Comparison of ENCODE assay signal across 16 cellular contexts in genomic region chr9:15373201-15373530, GRCh38. TPM values are rescaled to one million over a fixed set of nuclear protein-coding genes. Genes with fewer than 3 reads are reported as not detected.
DNase-seq lines count a peak whose midpoint lies in the region; ATAC-seq and TF ChIP-seq lines count a peak whose summit lies in the region.
"Had no signal": no experiment of that assay in that cellular context is flagged by ENCODE, and none has a peak within 500 bp of the region (broad histone marks: within the 10 kb centered on the region; RNA-seq: fewer than 3 reads in every experiment).

No MANE protein-coding gene starts in this region.

- H3K79me1 ChIP-seq in IMR-90 (ENCODE audit: low read depth in 1 of 2, low read length in 2 of 2): no peaks in the 10 kb centered on the region

- H3K4me1 ChIP-seq in IMR-90 (ENCODE audit: control insufficient read depth, insufficient read depth, low read length): peaks cover 16% of the 10 kb centered on the region
- H3K4me1 ChIP-seq in fibroblast of lung (ENCODE audit: control insufficient read depth, extremely low read depth, insufficient read depth, low read length): peaks cover 3% of the 10 kb centered on the region
- H3K4me1 ChIP-seq in GM23338 (ENCODE audit: insufficient read depth): no peaks in the 10 kb centered on the region
- H3K4me1 ChIP-seq: HAP-1, prostate gland had no signal

- H3K14ac ChIP-seq in IMR-90 (replicated peaks; ENCODE audit: low read depth, low read length): no peak overlapping the region

- BruUV-seq in IMR-90 (replicated peaks; lab: Mats Ljungman, UMichigan): no TSS peak

- TF ChIP-seq CTCF in AG04450 (IDR thresholded peaks at IDR 0.05; ENCODE audit: low read depth, low read length): no peak
- no peak for TF ChIP-seq CTCF in IMR-90 (conservative IDR thresholded peaks at IDR 0.05; ENCODE audit: low read depth, low read length)
- no peak for TF ChIP-seq CTCF in fibroblast of lung (conservative IDR thresholded peaks at IDR 0.05 in 1 of 2, IDR thresholded peaks at IDR 0.05 in 1 of 2; ENCODE audit: low read depth in 1 of 2, low read length in 2 of 2)
- TF ChIP-seq CTCF in nephron progenitor cell (IDR thresholded peaks at IDR 0.05): no peak
- TF ChIP-seq CTCF in GM23338 (conservative IDR thresholded peaks at IDR 0.05; ENCODE audit: low read depth in 2 of 2): no peak

- H3K36me3 Mint-ChIP-seq in nephron progenitor cell (ENCODE audit: low read depth): peaks cover 14% of the 10 kb centered on the region
- no peaks in the 10 kb centered on the region; the same call in 2 of the 3 replicates for H3K36me3 Mint-ChIP-seq in GM23338 (ENCODE audit: low read depth)

- no peaks in the 10 kb centered on the region for H3K79me2 ChIP-seq in fibroblast of lung (ENCODE audit: control insufficient read depth, insufficient read depth, low read length)
- no peaks in the 10 kb centered on the region for H3K79me2 ChIP-seq in GM23338 (replicated peaks; ENCODE audit: insufficient read depth)

- peak overlapping the region; percentile 35; the same call in 1 of the 2 replicates for H3K4me2 ChIP-seq in IMR-90 (ENCODE audit: low read depth, low read length)
- H3K4me2 ChIP-seq in fibroblast of lung (ENCODE audit: extremely low read depth, insufficient read depth, low read length): no peak overlapping the region
- H3K4me2 ChIP-seq in GM23338: no peak overlapping the region

- peak overlapping the region; percentile 98 for H2BK5ac ChIP-seq in IMR-90 (ENCODE audit: low read depth, low read length, poor library complexity, severe bottlenecking)

- H3K36me3 ChIP-seq in IMR-90 (ENCODE audit: control insufficient read depth, insufficient read depth, low read length) (no peaks in the 10 kb centered on the region), fibroblast of lung (ENCODE audit: control insufficient read depth, insufficient read depth, low read length) (no peaks in the 10 kb centered on the region), GM23338 (ENCODE audit: insufficient read depth) (no peaks in the 10 kb centered on the region)
- H3K36me3 ChIP-seq: HAP-1, prostate gland had no signal

- H3K4me3 ChIP-seq in AG04450 (ENCODE audit: low read depth, low read length) (no peak overlapping the region), IMR-90 (ENCODE audit: insufficient read depth, low read depth, low read length) (no peak overlapping the region), fibroblast of lung (replicated peaks in 1 of 4; ENCODE audit: control extremely low read depth in 1 of 4, insufficient read depth in 1 of 4, low read depth in 3 of 4, low read length in 4 of 4) (no peak overlapping the region), GM23338 (no peak overlapping the region)
- H3K4me3 ChIP-seq: HAP-1, prostate gland had no signal

- peak; percentile 92 for DNase-seq in AG04450 (ENCODE audit: low read depth, low spot score)
- DNase-seq in IMR-90: peak; percentile 94
- peak; percentile 79 to 96 for DNase-seq in fibroblast of lung (ENCODE audit: low read depth in 2 of 2)
- no peak for DNase-seq in nephron progenitor cell
- DNase-seq in hypothalamus (lab: John Stamatoyannopoulos, UW): no peak
- no peak for DNase-seq in SHP77 (lab: John Stamatoyannopoulos, UW)
- DNase-seq in GM23338 (ENCODE audit: low spot score): no peak
- DNase-seq: activated naive CD4-positive, alpha-beta T cell; AML-193; head of caudate nucleus; NCI-H1048; NCI-H2171 treated with DMSO at 0.1 percent for 48 hours; T-helper 17 cell had no signal

- H4K91ac ChIP-seq in IMR-90 (ENCODE audit: insufficient read depth, low read depth, low read length): peak overlapping the region; percentile 89; the same call in 1 of the 2 replicates

- H3K9ac ChIP-seq in IMR-90 (ENCODE audit: low read depth, low read length) (peak overlapping the region; percentile 79; the same call in 1 of the 2 replicates), fibroblast of lung (ENCODE audit: insufficient read depth, low read length) (no peak overlapping the region)

- dilution Hi-C loops in IMR-90 (cut with HindIII; ENCODE audit: low sequenced_read_pairs, unreplicated experiment): no loop called here

- no peak for TF ChIP-seq RAD21 in IMR-90 (IDR thresholded peaks at IDR 0.05; ENCODE audit: low read length)

- intact Hi-C loops in IMR-90 (cut with micrococcal nuclease): loop anchor here (1.0 to 2.0 kb wide), 2 partner anchors 50 to 66 kb away; partner anchors contain the start of genes SNAPC3 and TTC39B

- H4K20me1 ChIP-seq in IMR-90 (ENCODE audit: insufficient read depth, low read length) (no peaks in the 10 kb centered on the region), fibroblast of lung (ENCODE audit: control insufficient read depth, extremely low read depth, insufficient read depth, low read length) (no peaks in the 10 kb centered on the region), GM23338 (replicated peaks; ENCODE audit: insufficient read depth) (no peaks in the 10 kb centered on the region)

- no peak for TF ChIP-seq POLR2A in IMR-90 (IDR thresholded peaks at IDR 0.05; ENCODE audit: low read depth, low read length)

- H2AK5ac ChIP-seq in IMR-90 (ENCODE audit: low read depth, low read length): peak overlapping the region; percentile 81; the same call in 1 of the 2 replicates

- H3K9me2 ChIP-seq in GM23338 (ENCODE audit: insufficient read depth): 0 out of 2 replicates have a peak, but pooled peaks cover 3% of the 10 kb centered on the region

- CTCF ChIA-PET in AG04450 (lab: Charles Lee): interaction anchor here (0.6 kb wide), 1 partner anchor 146 kb away, joined by 4 read pairs; no protein-coding TSS in a partner anchor
- CTCF ChIA-PET in IMR-90 (lab: Yijun Ruan, JAX): interaction anchor here (0.7 to 1.0 kb wide), 3 partner anchors 11 to 16 kb away, joined by 3 read pairs; no protein-coding TSS in a partner anchor

- H3K9me3 Mint-ChIP-seq in nephron progenitor cell: peaks cover 25% of the 10 kb centered on the region
- peaks cover 6% of the 10 kb centered on the region; the same call in 1 of the 3 replicates for H3K9me3 Mint-ChIP-seq in GM23338

- peaks cover 11% of the 10 kb centered on the region for H3K9me1 ChIP-seq in IMR-90 (ENCODE audit: insufficient read depth, low read length)

- peak overlapping the region; percentile 70 for H2BK20ac ChIP-seq in IMR-90 (ENCODE audit: low read depth, low read length)

- peak overlapping the region; percentile 96 for H3K18ac ChIP-seq in IMR-90 (ENCODE audit: low read depth, low read length)

- H2AFZ ChIP-seq in IMR-90 (replicated peaks; ENCODE audit: low read length, poor library complexity) (no peak overlapping the region), fibroblast of lung (ENCODE audit: low read length) (no peak overlapping the region), GM23338 (no peak overlapping the region)

- peaks cover 5% of the 10 kb centered on the region for H3K4me1 Mint-ChIP-seq in nephron progenitor cell
- peaks cover 10% of the 10 kb centered on the region for H3K4me1 Mint-ChIP-seq in GM23338
- H3K4me1 Mint-ChIP-seq: T-helper 17 cell had no signal

- H3K27me3 Mint-ChIP-seq in nephron progenitor cell (ENCODE audit: low read depth, poor library complexity) (peaks cover 6% of the 10 kb centered on the region), GM23338 (ENCODE audit: insufficient read depth, low read depth, poor library complexity) (peaks cover 9% of the 10 kb centered on the region)

- peak overlapping the region; percentile 86; the same call in 1 of the 2 replicates for H4K5ac ChIP-seq in IMR-90 (ENCODE audit: low read depth, low read length)

- POLR2A ChIA-PET in AG04450 (lab: Yijun Ruan, JAX): interaction anchor here (1.9 kb wide), 1 partner anchor 66 kb away, joined by 5 read pairs; the partner anchor contains the start of gene TTC39B
- POLR2A ChIA-PET in IMR-90 (lab: Charles Lee; ENCODE audit: unreplicated experiment): interaction anchor here (0.6 kb wide), 1 partner anchor 131 kb away, joined by 7 read pairs; no protein-coding TSS in a partner anchor

- H4K8ac ChIP-seq in IMR-90 (ENCODE audit: low read depth in 2 of 2, low read length in 2 of 2): peak overlapping the region; percentile 96 to 98

- peak overlapping the region; percentile 96 for H2BK120ac ChIP-seq in IMR-90 (ENCODE audit: low read depth, low read length)

- H3K27me3 ChIP-seq in AG04450 (ENCODE audit: control insufficient read depth, insufficient read depth, low read length) (no peaks in the 10 kb centered on the region), IMR-90 (ENCODE audit: control insufficient read depth, insufficient read depth, low read length) (no peaks in the 10 kb centered on the region), fibroblast of lung (ENCODE audit: control insufficient read depth, insufficient read depth, low read length) (no peaks in the 10 kb centered on the region), GM23338 (ENCODE audit: insufficient read depth) (no peaks in the 10 kb centered on the region)

- peak overlapping the region; percentile 99 for H2BK15ac ChIP-seq in IMR-90 (ENCODE audit: low read depth, low read length)

- in situ Hi-C loops in IMR-90 (cut with MboI; ENCODE audit: low sequenced_read_pairs): no loop called here

- H3F3A ChIP-seq in GM23338 (replicated peaks; ENCODE audit: low read depth): no peaks in the 10 kb centered on the region

- H3K27ac Mint-ChIP-seq in nephron progenitor cell: peak overlapping the region; percentile 56
- H3K27ac Mint-ChIP-seq in GM23338: no peak overlapping the region
- H3K27ac Mint-ChIP-seq: T-helper 17 cell had no signal

- H3K9me3 ChIP-seq in AG04450 (ENCODE audit: control insufficient read depth, insufficient read depth, low read length) (peaks cover 4% of the 10 kb centered on the region), IMR-90 (ENCODE audit: control insufficient read depth, insufficient read depth, low read length) (no peaks in the 10 kb centered on the region), fibroblast of lung (ENCODE audit: control insufficient read depth, insufficient read depth, low read depth, low read length) (no peaks in the 10 kb centered on the region)
- H3K9me3 ChIP-seq: HAP-1, prostate gland had no signal

- no peak overlapping the region for H2AK9ac ChIP-seq in IMR-90 (replicated peaks; ENCODE audit: low read depth, low read length, poor library complexity)

- peak; percentile 85 for ATAC-seq in IMR-90 (ENCODE audit: low read depth)
- no peak for ATAC-seq in GM18873 (IDR thresholded peaks at IDR 0.05; ENCODE audit: low FRiP score, unreplicated experiment)
- no peak for ATAC-seq in GM23338
- ATAC-seq: T-helper 17 cell had no signal

- no peak overlapping the region for H3K23ac ChIP-seq in IMR-90 (ENCODE audit: low read depth, low read length)

- peak overlapping the region; percentile 56; the same call in 1 of the 2 replicates for H3K4ac ChIP-seq in IMR-90 (ENCODE audit: low read depth, low read length)

- peak overlapping the region; percentile 89; the same call in 1 of the 2 replicates for H3K56ac ChIP-seq in IMR-90 (ENCODE audit: extremely low read depth, insufficient read depth, low read length)

- H3K4me3 Mint-ChIP-seq in nephron progenitor cell: no peak overlapping the region
- no peak overlapping the region for H3K4me3 Mint-ChIP-seq in GM23338
- H3K4me3 Mint-ChIP-seq: T-helper 17 cell had no signal

- peak overlapping the region; percentile 88 for H3K27ac ChIP-seq in AG04450 (ENCODE audit: low read depth, low read length)
- H3K27ac ChIP-seq in IMR-90 (ENCODE audit: insufficient read depth, low read length): peak overlapping the region; percentile 99; the same call in 1 of the 2 replicates
- no peak overlapping the region for H3K27ac ChIP-seq in fibroblast of lung (ENCODE audit: insufficient read depth, low read length)
- no peak overlapping the region for H3K27ac ChIP-seq in GM23338 (ENCODE audit: low read depth)

RNA-seq across cellular contexts. Expression of gene SNAPC3, which starts 49.5 kb away (rescaled TPM):
- 31.8 and 45.3 TPM in 2 replicates for polyA plus RNA-seq in AG04450 (2011; rRNA removed)
- polyA minus RNA-seq in AG04450 (2011; rRNA and poly(A)+ RNA removed): 17.4 and 33.4 TPM in 2 replicates
- 31.0 and 40.0 TPM in 2 replicates for total RNA-seq in IMR-90 (2012; rRNA removed)
- polyA plus RNA-seq in IMR-90 (2012; rRNA removed): 19.3 and 22.0 TPM in 2 replicates
- 21.0 and 52.9 TPM in 2 replicates for polyA plus RNA-seq in IMR-90 (2012; cell fraction: cytosol; rRNA removed)
- polyA plus RNA-seq in IMR-90 (2012; cell fraction: nucleus; rRNA removed; ENCODE audit: low replicate concordance): 23.5 and 27.5 TPM in 2 replicates
- total RNA-seq in fibroblast of lung: 33.1 and 43.4 TPM in 2 replicates
- 37.9 and 54.9 TPM in 2 replicates for polyA plus RNA-seq in fibroblast of lung
- polyA plus RNA-seq in fibroblast of lung (2012): 21.7 and 30.8 TPM in 2 replicates
- polyA minus RNA-seq in fibroblast of lung (ENCODE audit: low replicate concordance): 3.9 and 8.6 TPM in 2 replicates
- total RNA-seq in GM23338 (2014; rRNA removed; shearing (Covaris generic)): 35.2 and 36.2 TPM in 2 replicates
- polyA plus RNA-seq in GM23338 (2016; fragmentation: Nextera tagmentation; extraction: Ambion mirVana): 15.6 and 20.9 TPM in 2 replicates

Comparison
In these comparisons a context has a peak if more than half of its experiments do, and no peak if none do; other contexts are left out.
1. DNase-seq: peak in AG04450 (single experiment), IMR-90 (single experiment) and fibroblast of lung (2 of 2); none in nephron progenitor cell (single experiment), hypothalamus (0 of 51), SHP77 (0 of 2) and GM23338 (single experiment).
2. H3K27ac ChIP-seq: peak in AG04450 (single experiment) and IMR-90 (single experiment); none in fibroblast of lung (single experiment) and GM23338 (single experiment).